29 cellular contexts compared by ENCODE assay signal in genomic region chr1:25196830-25197229, GRCh38.
"Had no signal": no experiment of that assay in that cellular context is flagged by ENCODE, and none has a peak within 500 bp of the region (broad histone marks: within the 10 kb centered on the region; RNA-seq: fewer than 3 reads in every experiment).

No MANE protein-coding gene starts in this region.

- H3K27ac Mint-ChIP-seq: activated B cell treated with CpG ODN at 0.5 μM for 24 hours; activated CD8-positive, alpha-beta T cell treated with anti-CD3 and anti-CD28 coated beads for 36 hours; activated naive CD4-positive, alpha-beta T cell treated with anti-CD3 and anti-CD28 coated beads, Interleukin-2, amount 50 U/mL, for 72 hours; activated T-helper 17 cell treated with anti-CD3 and anti-CD28 coated beads, Interleukin-2, amount 50 U/mL, for 72 hours had no signal

- H3K4me1 ChIP-seq: body of pancreas, pancreas, uterus had no signal

- H3K9me3 Mint-ChIP-seq: activated B cell treated with CpG ODN at 0.5 μM for 24 hours; activated CD8-positive, alpha-beta T cell treated with anti-CD3 and anti-CD28 coated beads for 36 hours; activated naive CD4-positive, alpha-beta T cell treated with anti-CD3 and anti-CD28 coated beads, Interleukin-2, amount 50 U/mL, for 72 hours; activated T-cell treated with anti-CD3 and anti-CD28 coated beads, Interleukin-2, amount 50 U/mL, for 4 hours; activated T-helper 17 cell treated with anti-CD3 and anti-CD28 coated beads, Interleukin-2, amount 50 U/mL, for 72 hours had no signal

- H3K4me2 ChIP-seq: smooth muscle cell had no signal

- H3K27me3 ChIP-seq: adrenal gland, body of pancreas, cardiac muscle cell, colonic mucosa, pancreas, uterus had no signal

- DNase-seq: activated B cell treated with CpG ODN at 0.5 μM for 24 hours; activated CD4-positive, alpha-beta T cell treated with anti-CD3 and anti-CD28 coated beads, Interleukin-2, amount 50 U/mL, for 1 hour; activated CD8-positive, alpha-beta T cell treated with anti-CD3 and anti-CD28 coated beads for 36 hours; activated gamma-delta T cell treated with Interleukin-2 at 50 U/mL for 16 hours; activated T-cell treated with anti-CD3 and anti-CD28 coated beads, Interleukin-2, amount 50 U/mL, for 4 hours; adrenal gland; aorta; body of pancreas; cerebellar nuclear complex; colonic mucosa; effector CD8-positive, alpha-beta T cell; erythroblast; gastrocnemius medialis; glutamatergic neuron; islet precursor cell; left ventricle myocardium inferior; psoas muscle; stimulated activated CD4-positive, alpha-beta T cell treated with anti-CD3 and anti-CD28 coated beads, Interleukin-1b, Interleukin-23, amount 100 ng/mL, for 48 hours; stimulated activated naive CD4-positive, alpha-beta T cell; T-helper 2 cell; uterus had no signal

- H3K4me3 Mint-ChIP-seq: activated B cell treated with CpG ODN at 0.5 μM for 24 hours; activated CD8-positive, alpha-beta T cell treated with anti-CD3 and anti-CD28 coated beads for 36 hours; activated T-cell treated with anti-CD3 and anti-CD28 coated beads, Interleukin-2, amount 50 U/mL, for 4 hours; activated T-helper 17 cell treated with anti-CD3 and anti-CD28 coated beads, Interleukin-2, amount 50 U/mL, for 72 hours had no signal

- H3K36me3 Mint-ChIP-seq: activated naive CD4-positive, alpha-beta T cell treated with anti-CD3 and anti-CD28 coated beads, Interleukin-2, amount 50 U/mL, for 72 hours had no signal

- H3K9me3 ChIP-seq: adrenal gland, body of pancreas, colonic mucosa, gastrocnemius medialis, left ventricle myocardium inferior, mucosa of descending colon, pancreas, psoas muscle, tibial nerve, uterus had no signal

- ATAC-seq: activated CD8-positive, alpha-beta T cell treated with anti-CD3 and anti-CD28 coated beads for 36 hours; activated naive CD4-positive, alpha-beta T cell treated with anti-CD3 and anti-CD28 coated beads, Interleukin-2, amount 50 U/mL, for 72 hours; activated T-cell treated with anti-CD3 and anti-CD28 coated beads, Interleukin-2, amount 50 U/mL, for 4 hours; activated T-helper 17 cell treated with anti-CD3 and anti-CD28 coated beads, Interleukin-2, amount 50 U/mL, for 72 hours; body of pancreas; gastrocnemius medialis; pancreas had no signal

- H3K36me3 ChIP-seq: adrenal gland, cardiac muscle cell, colonic mucosa, gastrocnemius medialis, left ventricle myocardium inferior, pancreas, tibial nerve, uterus had no signal

- H3K27ac ChIP-seq: adrenal gland, cardiac muscle cell, gastrocnemius medialis, left ventricle myocardium inferior, psoas muscle, tibial nerve, uterus had no signal

- H3K4me3 ChIP-seq: adrenal gland, body of pancreas, cardiac muscle cell, colonic mucosa, gastrocnemius medialis, left ventricle myocardium inferior, lung, mucosa of descending colon, pancreas, psoas muscle, smooth muscle cell, tibial nerve, uterus had no signal
